16 cellular contexts compared by ENCODE assay signal in genomic region chr2:42200534-42201227, GRCh38. TPM values are rescaled to one million over a fixed set of nuclear protein-coding genes. Genes with fewer than 3 reads are reported as not detected.
A peak's percentile ranks its signal among the peaks of the same experiment; 100 is the strongest.
DNase-seq lines count a peak whose midpoint lies in the region; ATAC-seq and TF ChIP-seq lines count a peak whose summit lies in the region.
"Had no signal": no experiment of that assay in that cellular context is flagged by ENCODE, and none has a peak within 500 bp of the region (broad histone marks: within the 10 kb centered on the region; RNA-seq: fewer than 3 reads in every experiment).

No MANE protein-coding gene starts in this region.

- no peak overlapping the region for H4K8ac ChIP-seq in IMR-90 (ENCODE audit: low read depth in 2 of 2, low read length in 2 of 2)

- H3K9me1 ChIP-seq in IMR-90 (ENCODE audit: insufficient read depth, low read length) = peaks cover 16% of the 10 kb centered on the region

- 0 out of 2 replicates have a peak overlapping the region, but pooled peaks have one; percentile 4 for H3K23ac ChIP-seq in IMR-90 (ENCODE audit: low read depth, low read length)

- peak overlapping the region; percentile 39; the same call in 1 of the 2 replicates for H3K27ac ChIP-seq in IMR-90 (ENCODE audit: insufficient read depth, low read length)
- H3K27ac ChIP-seq: PC-9, vagina had no signal

- H2AK9ac ChIP-seq in IMR-90 (replicated peaks; ENCODE audit: low read depth, low read length, poor library complexity) = no peak overlapping the region

- no peak overlapping the region for H2BK120ac ChIP-seq in IMR-90 (ENCODE audit: low read depth, low read length)

- no CpG with 5 or more reads among the region's 2 CpGs for WGBS in IMR-90 (ENCODE audit: extremely low coverage in 2 of 2, insufficient read length in 1 of 2), 2 experiments

- no peak overlapping the region for H4K91ac ChIP-seq in IMR-90 (ENCODE audit: insufficient read depth, low read depth, low read length)

- peaks cover 16% of the 10 kb centered on the region for H3K4me1 ChIP-seq in IMR-90 (ENCODE audit: control insufficient read depth, insufficient read depth, low read length)

- H4K20me1 ChIP-seq in IMR-90 (ENCODE audit: insufficient read depth, low read length) = peaks cover 6% of the 10 kb centered on the region; the same call in 1 of the 2 replicates

- no peaks in the 10 kb centered on the region for H3K36me3 ChIP-seq in IMR-90 (ENCODE audit: control insufficient read depth, insufficient read depth, low read length)
- H3K36me3 ChIP-seq: BE2C, vagina had no signal

- peak overlapping the region; percentile 57; the same call in 1 of the 2 replicates for H4K5ac ChIP-seq in IMR-90 (ENCODE audit: low read depth, low read length)

- POLR2A ChIA-PET in IMR-90 (lab: Charles Lee; ENCODE audit: unreplicated experiment) = no interaction called here

- no peak for TF ChIP-seq POLR2A in IMR-90 (IDR thresholded peaks at IDR 0.05; ENCODE audit: low read depth, low read length)

- intact Hi-C loops in IMR-90 (cut with micrococcal nuclease) = no loop called here

- peak; percentile 66 for DNase-seq in AG10803 (ENCODE audit: low read depth)
- peak; percentile 71 for DNase-seq in IMR-90
- peak; percentile 63 for DNase-seq in dedifferentiated amniotic fluid mesenchymal stem cell (ENCODE audit: extremely low spot score)
- DNase-seq in myocyte (ENCODE audit: low read depth) = peak; percentile 38
- DNase-seq in NCI-H748 (lab: John Stamatoyannopoulos, UW; ENCODE audit: unreplicated experiment) = no peak
- DNase-seq in pons (ENCODE audit: low spot score) = no peak
- DNase-seq in G401 (ENCODE audit: low spot score) = no peak
- DNase-seq: activated CD4-positive, alpha-beta T cell treated with anti-CD3 and anti-CD28 coated beads, Interleukin-2, amount 50 U/mL, for 48 hours; activated T-cell treated with anti-CD3 and anti-CD28 coated beads, Interleukin-2, amount 50 U/mL, for 48 hours; amniotic stem cell; BE2C; NCI-H2081 treated with DMSO at 0.1 percent for 48 hours; NCI-H526 treated with DMSO at 0.1 percent for 48 hours; PC-9 had no signal

- H2BK20ac ChIP-seq in IMR-90 (ENCODE audit: low read depth, low read length) = no peak overlapping the region

- ATAC-seq in IMR-90 (ENCODE audit: low read depth) (peak; percentile 77), GM18909 (IDR thresholded peaks at IDR 0.05; ENCODE audit: poor library complexity, unreplicated experiment) (no peak)

- no peak overlapping the region for H2AK5ac ChIP-seq in IMR-90 (ENCODE audit: low read depth, low read length)

- no peak overlapping the region for H3K9ac ChIP-seq in IMR-90 (ENCODE audit: low read depth, low read length)

- H3K4me3 ChIP-seq in AG10803 (ENCODE audit: low read length) (no peak overlapping the region), IMR-90 (ENCODE audit: insufficient read depth, low read depth, low read length) (no peak overlapping the region)
- H3K4me3 ChIP-seq: PC-9, vagina had no signal

- no peak for TF ChIP-seq RAD21 in IMR-90 (IDR thresholded peaks at IDR 0.05; ENCODE audit: low read length)

- dilution Hi-C loops in IMR-90 (cut with HindIII; ENCODE audit: low sequenced_read_pairs, unreplicated experiment) = no loop called here

- H2AFZ ChIP-seq in IMR-90 (replicated peaks; ENCODE audit: low read length, poor library complexity) = no peak overlapping the region
- H2AFZ ChIP-seq: PC-9 had no signal

- CTCF ChIA-PET in IMR-90 (lab: Yijun Ruan, JAX) = interaction anchor here (0.6 kb wide), 1 partner anchor 113 kb away, joined by 3 read pairs; no protein-coding TSS in a partner anchor

- in situ Hi-C loops in IMR-90 (cut with MboI; ENCODE audit: low sequenced_read_pairs) = no loop called here
- in situ Hi-C loops in G401 (cut with HindIII; ENCODE audit: low sequenced_read_pairs) = no loop called here

- H3K79me1 ChIP-seq in IMR-90 (ENCODE audit: low read depth in 1 of 2, low read length in 2 of 2) = peaks cover 40 to 66% of the 10 kb centered on the region in 2 experiments

- H3K4ac ChIP-seq in IMR-90 (ENCODE audit: low read depth, low read length) = no peak overlapping the region

- peak overlapping the region; percentile 71 for H2BK5ac ChIP-seq in IMR-90 (ENCODE audit: low read depth, low read length, poor library complexity, severe bottlenecking)

- H3K56ac ChIP-seq in IMR-90 (ENCODE audit: extremely low read depth, insufficient read depth, low read length) = no peak overlapping the region

- BruUV-seq in IMR-90 (replicated peaks; lab: Mats Ljungman, UMichigan) = no TSS peak

- H3K14ac ChIP-seq in IMR-90 (replicated peaks; ENCODE audit: low read depth, low read length) = no peak overlapping the region

- H3K9me3 ChIP-seq in IMR-90 (ENCODE audit: control insufficient read depth, insufficient read depth, low read length) = no peaks in the 10 kb centered on the region
- H3K9me3 ChIP-seq: BE2C, vagina had no signal

- no peak overlapping the region for H2BK15ac ChIP-seq in IMR-90 (ENCODE audit: low read depth, low read length)

- TF ChIP-seq CTCF in AG10803 (conservative IDR thresholded peaks at IDR 0.05; ENCODE audit: low read length) = no peak
- no peak for TF ChIP-seq CTCF in IMR-90 (conservative IDR thresholded peaks at IDR 0.05; ENCODE audit: low read depth, low read length)

- peak overlapping the region; percentile 69 for H3K18ac ChIP-seq in IMR-90 (ENCODE audit: low read depth, low read length)

- H3K4me2 ChIP-seq in IMR-90 (ENCODE audit: low read depth, low read length) = peak overlapping the region; percentile 48
- H3K4me2 ChIP-seq: PC-9 had no signal

- H3K27me3 ChIP-seq in IMR-90 (ENCODE audit: control insufficient read depth, insufficient read depth, low read length) = no peaks in the 10 kb centered on the region
- H3K27me3 ChIP-seq: BE2C, vagina had no signal

TF ChIP-seq in IMR-90, 13 proteins besides CTCF, POLR2A, EP300 and RAD21:
- TF ChIP-seq RCOR1 (IDR thresholded peaks at IDR 0.05; ENCODE audit: insufficient replicate concordance, low read length) = no peak
TF ChIP-seq in IMR-90: peak in this region for 0.

RNA-seq across cellular contexts. Expression of gene EML4, which starts 31.5 kb away (rescaled TPM):
- 73.7 and 85.8 TPM in 2 replicates for total RNA-seq in IMR-90 (2012; rRNA removed)
- polyA plus RNA-seq in IMR-90 (2012; rRNA removed) = 24.8 and 29.7 TPM in 2 replicates
- polyA plus RNA-seq in IMR-90 (2012; cell fraction: cytosol; rRNA removed) = 6.9 and 14.5 TPM in 2 replicates
- polyA plus RNA-seq in IMR-90 (2012; cell fraction: nucleus; rRNA removed; ENCODE audit: low replicate concordance) = 24.1 and 88.2 TPM in 2 replicates
- total RNA-seq in myocyte = 22.5 and 24.8 TPM in 2 replicates
- 15.3 TPM for polyA plus RNA-seq in myocyte (2012)
- total RNA-seq in G401 (2014; rRNA removed; shearing (Covaris generic)) = 116 and 156 TPM in 2 replicates

Comparison
In these comparisons a context has a peak if more than half of its experiments do, and no peak if none do; other contexts are left out.
1. DNase-seq: peak in AG10803 (single experiment), IMR-90 (single experiment), dedifferentiated amniotic fluid mesenchymal stem cell (single experiment) and myocyte (single experiment); none in NCI-H748 (single experiment), pons (single experiment) and G401 (single experiment).